17 cellular contexts compared by ENCODE assay signal in genomic region chr21:43194303-43195130, GRCh38. TPM values are rescaled to one million over a fixed set of nuclear protein-coding genes. Genes with fewer than 3 reads are reported as not detected.
DNase-seq lines count a peak whose midpoint lies in the region; ATAC-seq and TF ChIP-seq lines count a peak whose summit lies in the region.
"Had no signal": no experiment of that assay in that cellular context is flagged by ENCODE, and none has a peak within 500 bp of the region (broad histone marks: within the 10 kb centered on the region; RNA-seq: fewer than 3 reads in every experiment).

No MANE protein-coding gene starts in this region.

- WGBS in testis, 2 donors: 65 to 67% methylated on average over 22 to 23 of the region's 23 CpGs

- H3K4me1 Mint-ChIP-seq in activated T-cell treated with anti-CD3 and anti-CD28 coated beads, Interleukin-2, amount 50 U/mL, for 24 hours (ENCODE audit: low read depth): peaks cover 7% of the 10 kb centered on the region
- peaks cover 10% of the 10 kb centered on the region for H3K4me1 Mint-ChIP-seq in activated T-cell treated with anti-CD3 and anti-CD28 coated beads, Interleukin-2, amount 50 U/mL, for 72 hours (ENCODE audit: low read depth)
- H3K4me1 Mint-ChIP-seq in effector memory CD8-positive, alpha-beta T cell (ENCODE audit: low read depth in 2 of 2): peaks cover 2 to 3% of the 10 kb centered on the region in 2 donors
- H3K4me1 Mint-ChIP-seq in activated CD4-positive, alpha-beta T cell treated with anti-CD3 and anti-CD28 coated beads, Interleukin-2, amount 10 ng/mL, durations not matched to agents 24 days and 14 days: peaks cover 12% of the 10 kb centered on the region

- no peak for TF ChIP-seq POLR2A in breast epithelium (IDR thresholded peaks at IDR 0.05)
- TF ChIP-seq POLR2A in testis (IDR thresholded peaks at IDR 0.05): no peak

- TF ChIP-seq CTCF in breast epithelium (IDR thresholded peaks at IDR 0.05): no peak
- TF ChIP-seq CTCF in testis (IDR thresholded peaks at IDR 0.05): no peak

- H3K36me3 ChIP-seq in breast epithelium (no peaks in the 10 kb centered on the region), testis (ENCODE audit: low read depth, missing control alignments) (no peaks in the 10 kb centered on the region)
- H3K36me3 ChIP-seq: neutrophil had no signal

- intact Hi-C loops in breast epithelium (cut with DNase I; ENCODE audit: low total_unique reads): no loop called here
- intact Hi-C loops in testis (cut with DNase I; ENCODE audit: low total_unique reads): no loop called here
- intact Hi-C loops in activated CD4-positive, alpha-beta T cell treated with anti-CD3 and anti-CD28 coated beads, Interleukin-2, amount 10 ng/mL, durations not matched to agents 24 days and 14 days (cut with micrococcal nuclease): no loop called here

- no peaks in the 10 kb centered on the region for H3K27me3 ChIP-seq in breast epithelium
- H3K27me3 ChIP-seq in testis: no peaks in the 10 kb centered on the region
- H3K27me3 ChIP-seq: body of pancreas had no signal

- no peak for ATAC-seq in activated T-cell treated with anti-CD3 and anti-CD28 coated beads, Interleukin-2, amount 50 U/mL, for 72 hours (replicated peaks in 1 of 2)
- ATAC-seq in effector memory CD8-positive, alpha-beta T cell (replicated peaks): no peak

- H3K27ac Mint-ChIP-seq in activated T-cell treated with anti-CD3 and anti-CD28 coated beads, Interleukin-2, amount 50 U/mL, for 24 hours: no peak overlapping the region
- no peak overlapping the region for H3K27ac Mint-ChIP-seq in activated T-cell treated with anti-CD3 and anti-CD28 coated beads, Interleukin-2, amount 50 U/mL, for 72 hours
- H3K27ac Mint-ChIP-seq in effector memory CD8-positive, alpha-beta T cell: no peak overlapping the region
- H3K27ac Mint-ChIP-seq in activated CD4-positive, alpha-beta T cell treated with anti-CD3 and anti-CD28 coated beads, Interleukin-2, amount 10 ng/mL, durations not matched to agents 24 days and 14 days: no peak overlapping the region

- H3K4me3 ChIP-seq in breast epithelium (peak overlapping the region in 1 of 3 donors; percentile 28), testis (no peak overlapping the region)
- H3K4me3 ChIP-seq: body of pancreas had no signal

- H3K4me3 Mint-ChIP-seq in activated T-cell treated with anti-CD3 and anti-CD28 coated beads, Interleukin-2, amount 50 U/mL, for 24 hours: no peak overlapping the region
- H3K4me3 Mint-ChIP-seq in activated T-cell treated with anti-CD3 and anti-CD28 coated beads, Interleukin-2, amount 50 U/mL, for 72 hours: no peak overlapping the region
- H3K4me3 Mint-ChIP-seq in effector memory CD8-positive, alpha-beta T cell: no peak overlapping the region
- no peak overlapping the region for H3K4me3 Mint-ChIP-seq in activated CD4-positive, alpha-beta T cell treated with anti-CD3 and anti-CD28 coated beads, Interleukin-2, amount 10 ng/mL, durations not matched to agents 24 days and 14 days

- H3K36me3 Mint-ChIP-seq in activated T-cell treated with anti-CD3 and anti-CD28 coated beads, Interleukin-2, amount 50 U/mL, for 24 hours (ENCODE audit: low read depth): no peaks in the 10 kb centered on the region
- H3K36me3 Mint-ChIP-seq in activated T-cell treated with anti-CD3 and anti-CD28 coated beads, Interleukin-2, amount 50 U/mL, for 72 hours (ENCODE audit: insufficient read depth in 2 of 2): peaks cover 2 to 5% of the 10 kb centered on the region in 2 donors
- no peaks in the 10 kb centered on the region for H3K36me3 Mint-ChIP-seq in effector memory CD8-positive, alpha-beta T cell (ENCODE audit: insufficient read depth)
- H3K36me3 Mint-ChIP-seq in activated CD4-positive, alpha-beta T cell treated with anti-CD3 and anti-CD28 coated beads, Interleukin-2, amount 10 ng/mL, durations not matched to agents 24 days and 14 days (ENCODE audit: low read depth): peaks cover 4% of the 10 kb centered on the region

- H3K4me1 ChIP-seq in breast epithelium (peaks cover 11 to 28% of the 10 kb centered on the region in 2 donors), testis (peaks cover 35% of the 10 kb centered on the region)

- H3K9me3 ChIP-seq in breast epithelium (no peaks in the 10 kb centered on the region), testis (no peaks in the 10 kb centered on the region)
- H3K9me3 ChIP-seq: body of pancreas, neutrophil had no signal

- DNase-seq in activated T-cell treated with anti-CD3 and anti-CD28 coated beads, Interleukin-2, amount 50 U/mL, for 24 hours: peak; percentile 21
- no peak for DNase-seq in activated T-cell treated with anti-CD3 and anti-CD28 coated beads, Interleukin-2, amount 50 U/mL, for 72 hours
- peak; percentile 27 to 47 for DNase-seq in breast epithelium (ENCODE audit: low spot score in 2 of 2)
- DNase-seq in mesenteric fat pad (ENCODE audit: low spot score): peak; percentile 53
- DNase-seq in testis: peak; percentile 12
- DNase-seq in effector memory CD8-positive, alpha-beta T cell: no peak
- DNase-seq in NCI-H2227 treated with DMSO at 0.1 percent for 48 hours (lab: John Stamatoyannopoulos, UW): no peak
- DNase-seq in activated CD4-positive, alpha-beta T cell treated with anti-CD3 and anti-CD28 coated beads, Interleukin-2, amount 10 ng/mL, durations not matched to agents 24 days and 14 days: no peak
- DNase-seq: NCI-H1105 treated with DMSO at 0.1 percent for 48 hours; NCI-H774; stimulated activated CD4-positive, alpha-beta T cell treated with anti-CD3 and anti-CD28 coated beads, Interleukin-4, amount 100 ng/mL, for 1 hour had no signal

- H3K9me3 Mint-ChIP-seq in activated T-cell treated with anti-CD3 and anti-CD28 coated beads, Interleukin-2, amount 50 U/mL, for 24 hours: peaks cover 9% of the 10 kb centered on the region
- H3K9me3 Mint-ChIP-seq in activated T-cell treated with anti-CD3 and anti-CD28 coated beads, Interleukin-2, amount 50 U/mL, for 72 hours: peaks cover 3 to 6% of the 10 kb centered on the region in 2 donors
- peaks cover 0 to 4% of the 10 kb centered on the region in 2 donors for H3K9me3 Mint-ChIP-seq in effector memory CD8-positive, alpha-beta T cell
- peaks cover 6% of the 10 kb centered on the region for H3K9me3 Mint-ChIP-seq in activated CD4-positive, alpha-beta T cell treated with anti-CD3 and anti-CD28 coated beads, Interleukin-2, amount 10 ng/mL, durations not matched to agents 24 days and 14 days

- H3K27ac ChIP-seq in breast epithelium (peak overlapping the region; percentile 90), testis (peak overlapping the region; percentile 65 to 69)
- H3K27ac ChIP-seq: neutrophil had no signal

- H3K27me3 Mint-ChIP-seq in activated T-cell treated with anti-CD3 and anti-CD28 coated beads, Interleukin-2, amount 50 U/mL, for 24 hours: peaks cover 8% of the 10 kb centered on the region
- no peaks in the 10 kb centered on the region for H3K27me3 Mint-ChIP-seq in activated T-cell treated with anti-CD3 and anti-CD28 coated beads, Interleukin-2, amount 50 U/mL, for 72 hours (ENCODE audit: low read depth)
- peaks cover 50 to 79% of the 10 kb centered on the region in 2 donors for H3K27me3 Mint-ChIP-seq in effector memory CD8-positive, alpha-beta T cell
- H3K27me3 Mint-ChIP-seq in activated CD4-positive, alpha-beta T cell treated with anti-CD3 and anti-CD28 coated beads, Interleukin-2, amount 10 ng/mL, durations not matched to agents 24 days and 14 days: peaks cover 13% of the 10 kb centered on the region

RNA-seq across cellular contexts. Expression of gene CRYAA, which starts 25.7 kb away (rescaled TPM):
- total RNA-seq in activated T-cell treated with anti-CD3 and anti-CD28 coated beads, Interleukin-2, amount 50 U/mL, for 72 hours: not detected
- total RNA-seq in breast epithelium (not detected), mesenteric fat pad (not detected), testis (under 1 TPM in 1 of 2 donors, not detected in 1; 0.31 TPM)
- polyA plus RNA-seq in testis (ENCODE audit: insufficient read depth, low read depth, low replicate concordance): not detected
- total RNA-seq in activated CD4-positive, alpha-beta T cell treated with anti-CD3 and anti-CD28 coated beads, Interleukin-2, amount 10 ng/mL, durations not matched to agents 24 days and 14 days: not detected in 2 replicates
- total RNA-seq: body of pancreas; Daoy; HT-29; subcutaneous adipose tissue; T-helper 1 cell treated with Interleukin-12 subunit alpha and Interleukin-12 subunit beta and Interleukin-4 antibody, amounts not matched to agents 30 ng/mL and 1 ng/mL, for 36 hours had no signal

Comparison
In these comparisons a context has a peak if more than half of its experiments do, and no peak if none do; other contexts are left out.
1. DNase-seq: peak in activated T-cell treated with anti-CD3 and anti-CD28 coated beads, Interleukin-2, amount 50 U/mL, for 24 hours (single experiment), breast epithelium (2 of 2), mesenteric fat pad (single experiment) and testis (single experiment); none in activated T-cell treated with anti-CD3 and anti-CD28 coated beads, Interleukin-2, amount 50 U/mL, for 72 hours (0 of 2), effector memory CD8-positive, alpha-beta T cell (0 of 3), NCI-H2227 treated with DMSO at 0.1 percent for 48 hours (single experiment) and activated CD4-positive, alpha-beta T cell treated with anti-CD3 and anti-CD28 coated beads, Interleukin-2, amount 10 ng/mL, durations not matched to agents 24 days and 14 days (single experiment).